ENCODE assay signal across 21 cellular contexts in the genomic region with DNA sequence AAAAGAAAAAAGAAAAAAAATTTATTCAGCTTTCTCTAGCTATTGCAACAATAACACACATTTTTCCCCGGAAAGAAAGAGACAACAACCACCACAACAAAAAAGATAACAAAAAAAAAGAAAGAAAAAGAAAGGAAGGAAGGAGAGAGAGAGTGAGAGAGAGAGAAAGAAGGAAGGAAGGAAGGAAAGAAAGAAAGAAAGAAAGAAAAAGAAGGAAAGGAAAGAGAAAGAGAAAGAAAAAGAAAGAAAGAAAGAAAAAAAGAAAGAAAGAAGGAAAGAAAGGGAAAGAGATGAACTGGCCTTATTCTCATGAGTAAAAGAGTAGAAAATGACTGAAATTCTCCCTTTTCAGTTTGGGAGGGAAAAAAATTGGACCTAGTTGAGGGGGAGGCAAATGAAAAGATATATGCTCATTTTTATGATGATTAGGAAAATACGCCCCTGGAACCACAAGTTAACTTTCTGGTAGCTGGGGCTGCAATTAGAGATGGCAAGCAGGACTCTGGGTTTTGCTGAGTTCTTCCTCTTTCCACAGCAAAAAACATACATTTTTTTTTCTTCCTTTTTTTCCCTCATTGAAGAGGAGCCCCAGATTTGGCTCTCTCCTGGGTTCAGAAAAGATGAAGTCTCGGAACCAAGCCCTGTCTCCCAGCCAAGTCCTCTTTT. TPM values are rescaled to one million over a fixed set of nuclear protein-coding genes. Genes with fewer than 3 reads are reported as not detected.
A peak's percentile ranks its signal among the peaks of the same experiment; 100 is the strongest.
DNase-seq lines count a peak whose midpoint lies in the region; ATAC-seq and TF ChIP-seq lines count a peak whose summit lies in the region.
"Had no signal": no experiment of that assay in that cellular context is flagged by ENCODE, and none has a peak within 500 bp of the region (broad histone marks: within the 10 kb centered on the region; RNA-seq: fewer than 3 reads in every experiment).

No MANE protein-coding gene starts in this region.

- no peak for ATAC-seq in T-helper 17 cell
- no peak for ATAC-seq in GM18867 (IDR thresholded peaks at IDR 0.05; ENCODE audit: unreplicated experiment)
- no peak for ATAC-seq in GM21619 (IDR thresholded peaks at IDR 0.05; ENCODE audit: unreplicated experiment)
- ATAC-seq: left colon had no signal

- H3K27ac Mint-ChIP-seq in activated CD4-positive, alpha-beta T cell treated with anti-CD3 and anti-CD28 coated beads, Interleukin-2, amount 10 ng/mL, durations not matched to agents 24 days and 14 days = peak overlapping the region; percentile 39
- H3K27ac Mint-ChIP-seq in T-helper 17 cell (peak overlapping the region; percentile 85), progenitor cell of endocrine pancreas (peak overlapping the region; percentile 92)
- H3K27ac Mint-ChIP-seq: activated naive CD4-positive, alpha-beta T cell treated with anti-CD3 and anti-CD28 coated beads for 36 hours; stimulated activated naive B cell treated with anti-CD40 and anti-IgM and Interleukin-4, amounts not matched to agents 10 μg/mL and 1 μg/mL and 100 μg/mL, for 72 hours had no signal

- no peaks in the 10 kb centered on the region for H3K27me3 Mint-ChIP-seq in activated CD4-positive, alpha-beta T cell treated with anti-CD3 and anti-CD28 coated beads, Interleukin-2, amount 10 ng/mL, durations not matched to agents 24 days and 14 days
- H3K27me3 Mint-ChIP-seq in T-helper 17 cell = no peaks in the 10 kb centered on the region
- H3K27me3 Mint-ChIP-seq in progenitor cell of endocrine pancreas = peaks cover 4% of the 10 kb centered on the region
- H3K27me3 Mint-ChIP-seq: CD4-positive, alpha-beta memory T cell; stimulated activated naive B cell treated with anti-CD40 and anti-IgM and Interleukin-4, amounts not matched to agents 10 μg/mL and 1 μg/mL and 100 μg/mL, for 72 hours; type B pancreatic cell had no signal

- no peak overlapping the region for H2AFZ ChIP-seq in Loucy (ENCODE audit: low read length)
- H2AFZ ChIP-seq: parathyroid adenoma had no signal

- H3K9me3 Mint-ChIP-seq in activated CD4-positive, alpha-beta T cell treated with anti-CD3 and anti-CD28 coated beads, Interleukin-2, amount 10 ng/mL, durations not matched to agents 24 days and 14 days = no peaks in the 10 kb centered on the region
- H3K9me3 Mint-ChIP-seq in progenitor cell of endocrine pancreas (ENCODE audit: low read depth) = no peaks in the 10 kb centered on the region
- H3K9me3 Mint-ChIP-seq: activated naive CD4-positive, alpha-beta T cell treated with anti-CD3 and anti-CD28 coated beads for 36 hours; CD4-positive, alpha-beta memory T cell; stimulated activated naive B cell treated with anti-CD40 and anti-IgM and Interleukin-4, amounts not matched to agents 10 μg/mL and 1 μg/mL and 100 μg/mL, for 72 hours; type B pancreatic cell had no signal

- peaks cover 39% of the 10 kb centered on the region for H3K4me1 ChIP-seq in Loucy (ENCODE audit: insufficient read depth, low read length, poor library complexity, severe bottlenecking)
- H3K4me1 ChIP-seq: colonic mucosa, foreskin keratinocyte, parathyroid adenoma had no signal

- DNase-seq in activated CD4-positive, alpha-beta T cell treated with anti-CD3 and anti-CD28 coated beads, Interleukin-2, amount 10 ng/mL, durations not matched to agents 24 days and 14 days = no peak
- DNase-seq in activated CD4-positive, alpha-beta T cell treated with anti-CD3 and anti-CD28 coated beads for 1 hour = no peak
- no peak for DNase-seq in T-helper 17 cell
- no peak for DNase-seq in progenitor cell of endocrine pancreas (ENCODE audit: low spot score, unreplicated experiment)
- no peak for DNase-seq in HuH-7 (ENCODE audit: low spot score)
- DNase-seq: CD4-positive, alpha-beta memory T cell; colonic mucosa; left colon; NCI-H2081; NCI-H524; spleen; stimulated activated naive B cell treated with anti-CD40 and anti-IgM and Interleukin-4, amounts not matched to agents 10 μg/mL and 1 μg/mL and 100 μg/mL, for 72 hours had no signal

- no peak overlapping the region for H3K4me3 ChIP-seq in Loucy (ENCODE audit: low read length, poor library complexity, severe bottlenecking)
- H3K4me3 ChIP-seq: colonic mucosa, MG63, Peyer's patch, spleen had no signal

- H3K27me3 ChIP-seq in Loucy (ENCODE audit: insufficient read depth, low read length, poor library complexity, severe bottlenecking) = no peaks in the 10 kb centered on the region
- H3K27me3 ChIP-seq: colonic mucosa, foreskin keratinocyte, MG63, Peyer's patch, spleen had no signal

- intact Hi-C loops in activated CD4-positive, alpha-beta T cell treated with anti-CD3 and anti-CD28 coated beads, Interleukin-2, amount 10 ng/mL, durations not matched to agents 24 days and 14 days (cut with micrococcal nuclease) = no loop called here

- H3K36me3 Mint-ChIP-seq in activated CD4-positive, alpha-beta T cell treated with anti-CD3 and anti-CD28 coated beads, Interleukin-2, amount 10 ng/mL, durations not matched to agents 24 days and 14 days (ENCODE audit: low read depth) = no peaks in the 10 kb centered on the region
- H3K36me3 Mint-ChIP-seq in T-helper 17 cell (ENCODE audit: low read depth) (no peaks in the 10 kb centered on the region), progenitor cell of endocrine pancreas (ENCODE audit: insufficient read depth) (no peaks in the 10 kb centered on the region)
- H3K36me3 Mint-ChIP-seq: CD4-positive, alpha-beta memory T cell; stimulated activated naive B cell treated with anti-CD40 and anti-IgM and Interleukin-4, amounts not matched to agents 10 μg/mL and 1 μg/mL and 100 μg/mL, for 72 hours; type B pancreatic cell had no signal

- H3K4me3 Mint-ChIP-seq in activated CD4-positive, alpha-beta T cell treated with anti-CD3 and anti-CD28 coated beads, Interleukin-2, amount 10 ng/mL, durations not matched to agents 24 days and 14 days = no peak overlapping the region
- H3K4me3 Mint-ChIP-seq in T-helper 17 cell = no peak overlapping the region
- H3K4me3 Mint-ChIP-seq in progenitor cell of endocrine pancreas (ENCODE audit: low read depth) = no peak overlapping the region
- H3K4me3 Mint-ChIP-seq: activated naive CD4-positive, alpha-beta T cell treated with anti-CD3 and anti-CD28 coated beads for 36 hours; CD4-positive, alpha-beta memory T cell; stimulated activated naive B cell treated with anti-CD40 and anti-IgM and Interleukin-4, amounts not matched to agents 10 μg/mL and 1 μg/mL and 100 μg/mL, for 72 hours; type B pancreatic cell had no signal

- H3K4me1 Mint-ChIP-seq in activated CD4-positive, alpha-beta T cell treated with anti-CD3 and anti-CD28 coated beads, Interleukin-2, amount 10 ng/mL, durations not matched to agents 24 days and 14 days = peaks cover 27% of the 10 kb centered on the region
- H3K4me1 Mint-ChIP-seq in T-helper 17 cell (peaks cover 12% of the 10 kb centered on the region), progenitor cell of endocrine pancreas (ENCODE audit: low read depth) (peaks cover 17% of the 10 kb centered on the region)

- no peaks in the 10 kb centered on the region for H3K9me3 ChIP-seq in Loucy (ENCODE audit: insufficient read depth, low read depth, low read length)
- H3K9me3 ChIP-seq in T-helper 17 cell (ENCODE audit: control insufficient read depth, low read length, poor library complexity, severe bottlenecking) = no peaks in the 10 kb centered on the region
- H3K9me3 ChIP-seq: colonic mucosa, MG63, Peyer's patch, spleen had no signal

- peak overlapping the region; percentile 2 for H3K4me2 ChIP-seq in Loucy (ENCODE audit: low read depth, low read length, poor library complexity, severe bottlenecking)

- H3K9ac ChIP-seq in Loucy (ENCODE audit: low read depth, low read length, poor library complexity, severe bottlenecking) = peak overlapping the region; percentile 54
- H3K9ac ChIP-seq: parathyroid adenoma had no signal

- no peaks in the 10 kb centered on the region for H4K20me1 ChIP-seq in Loucy (ENCODE audit: insufficient read depth, low read length, poor library complexity, severe bottlenecking)

- no peaks in the 10 kb centered on the region for H3K79me2 ChIP-seq in Loucy (ENCODE audit: insufficient read depth, low read length)
- H3K79me2 ChIP-seq: parathyroid adenoma had no signal

- no peaks in the 10 kb centered on the region for H3F3A ChIP-seq in Loucy (ENCODE audit: low read depth)

- H3K9me2 ChIP-seq in Loucy (replicated peaks; ENCODE audit: low read depth, low read length) = no peaks in the 10 kb centered on the region

- TF ChIP-seq CTCF in Loucy (conservative IDR thresholded peaks at IDR 0.05; ENCODE audit: low read length) (no peak), progenitor cell of endocrine pancreas (IDR thresholded peaks at IDR 0.05; ENCODE audit: unreplicated experiment) (no peak)

- no peaks in the 10 kb centered on the region for H3K36me3 ChIP-seq in Loucy (ENCODE audit: insufficient read depth, low read length)
- H3K36me3 ChIP-seq: colonic mucosa, MG63, Peyer's patch, spleen had no signal

RNA-seq across cellular contexts. Expression of gene PRDX3, which starts 12.5 kb away (rescaled TPM):
- 179 and 180 TPM in 2 replicates for total RNA-seq in activated CD4-positive, alpha-beta T cell treated with anti-CD3 and anti-CD28 coated beads, Interleukin-2, amount 10 ng/mL, durations not matched to agents 24 days and 14 days
- total RNA-seq in T-helper 17 cell = 10 to 100 TPM; 16.4 to 17.1 TPM
- 116 and 117 TPM in 2 replicates for total RNA-seq in progenitor cell of endocrine pancreas

RNA-seq across cellular contexts. Expression of gene GRK5, which starts 16.3 kb away (rescaled TPM):
- total RNA-seq in activated CD4-positive, alpha-beta T cell treated with anti-CD3 and anti-CD28 coated beads, Interleukin-2, amount 10 ng/mL, durations not matched to agents 24 days and 14 days = 25.6 and 27.3 TPM in 2 replicates
- total RNA-seq in T-helper 17 cell (10 to 100 TPM; 13.9 to 28.5 TPM), progenitor cell of endocrine pancreas (21.6 and 23.0 TPM in 2 replicates)

RNA-seq across cellular contexts. Expression of gene SFXN4, which starts 25.6 kb away (rescaled TPM):
- 58.1 and 63.0 TPM in 2 replicates for total RNA-seq in activated CD4-positive, alpha-beta T cell treated with anti-CD3 and anti-CD28 coated beads, Interleukin-2, amount 10 ng/mL, durations not matched to agents 24 days and 14 days
- total RNA-seq in T-helper 17 cell (1 to 10 TPM; 8.3 to 9.5 TPM), progenitor cell of endocrine pancreas (25.7 and 27.2 TPM in 2 replicates)

Comparison
In these comparisons a context has a peak if more than half of its experiments do, and no peak if none do; other contexts are left out.
1. H3K27ac Mint-ChIP-seq: peak in every context shown above with its lines; median percentile 92 in progenitor cell of endocrine pancreas; 85 in T-helper 17 cell; 39 in activated CD4-positive, alpha-beta T cell treated with anti-CD3 and anti-CD28 coated beads, Interleukin-2, amount 10 ng/mL, durations not matched to agents 24 days and 14 days.